ENCODE assay signal across 8 cellular contexts in the genomic region with DNA sequence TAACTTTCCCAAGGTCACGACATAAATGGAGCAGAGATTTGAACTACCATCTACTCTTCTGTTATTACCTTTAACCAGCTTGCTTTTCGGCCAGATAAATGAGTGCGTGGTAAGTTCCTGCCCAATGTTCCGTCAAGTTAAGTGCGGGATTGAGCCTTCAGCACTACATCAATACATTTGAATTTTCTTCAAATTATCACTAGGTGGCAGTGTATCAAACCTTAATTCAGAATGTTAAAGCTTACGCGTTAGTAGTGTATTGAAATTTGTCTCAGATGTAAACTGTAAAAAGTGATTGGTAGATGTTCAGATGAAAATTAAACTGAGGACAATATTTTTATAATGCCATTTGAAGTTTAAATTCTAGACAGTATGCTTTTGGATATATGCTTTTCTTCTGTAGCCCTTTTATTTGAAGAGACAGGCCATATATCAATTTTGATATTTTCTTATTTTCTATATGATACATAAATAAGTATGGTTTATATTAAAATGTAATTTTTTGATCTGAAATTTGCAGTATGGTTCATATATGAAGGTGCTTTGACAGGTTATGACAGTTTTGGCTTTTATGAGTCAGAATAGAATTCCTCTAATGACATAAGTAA.
A peak's percentile ranks its signal among the peaks of the same experiment; 100 is the strongest.
DNase-seq lines count a peak whose midpoint lies in the region; ATAC-seq and TF ChIP-seq lines count a peak whose summit lies in the region.

No MANE protein-coding gene starts in this region.

- no peak overlapping the region for H3K4me3 ChIP-seq in brain microvascular endothelial cell (ENCODE audit: low read depth, low read length)
- H3K4me3 ChIP-seq in liver (ENCODE audit: low read depth in 1 of 3, low read length in 3 of 3): no peak overlapping the region

- H3K27ac Mint-ChIP-seq in effector memory CD8-positive, alpha-beta T cell: no peak overlapping the region

- DNase-seq in DMS79 treated with DMSO at 0.1 percent for 48 hours (lab: John Stamatoyannopoulos, UW) (peak; percentile 36), DMS79 (lab: John Stamatoyannopoulos, UW) (no peak), NCI-H226 (peak; percentile 3), brain microvascular endothelial cell (peak; percentile 3)
- DNase-seq in NK-92 treated with Interleukin-12 subunit alpha and Interleukin-12 subunit beta, amount 100 ng/mL, for 24 hours (lab: John Stamatoyannopoulos, UW): no peak
- no peak for DNase-seq in effector memory CD8-positive, alpha-beta T cell

- H3K9ac ChIP-seq in liver (ENCODE audit: low read depth in 1 of 2, low read length in 2 of 2): no peak overlapping the region

- TF ChIP-seq CTCF in brain microvascular endothelial cell (IDR thresholded peaks at IDR 0.05; ENCODE audit: low read depth, low read length, missing control alignments) (peak; percentile 37), liver (IDR thresholded peaks at IDR 0.05; ENCODE audit: low read depth, low read length, missing input control) (peak; percentile 43)

- H3K4me1 Mint-ChIP-seq in effector memory CD8-positive, alpha-beta T cell (ENCODE audit: low read depth in 2 of 2): no peaks in the 10 kb centered on the region

- in situ Hi-C loops in brain microvascular endothelial cell (cut with HindIII; ENCODE audit: low pct_ligation_motif_present, low sequenced_read_pairs): no loop called here

- H3K36me3 Mint-ChIP-seq in effector memory CD8-positive, alpha-beta T cell (ENCODE audit: insufficient read depth): no peaks in the 10 kb centered on the region

- H3K36me3 ChIP-seq in brain microvascular endothelial cell (replicated peaks) (no peaks in the 10 kb centered on the region), liver (ENCODE audit: control insufficient read depth in 4 of 4, insufficient read depth in 3 of 4, low read depth in 1 of 4, low read length in 3 of 4) (no peaks in the 10 kb centered on the region)

- ATAC-seq in HG02852 (IDR thresholded peaks at IDR 0.05; ENCODE audit: unreplicated experiment): peak; percentile 64
- no peak for ATAC-seq in effector memory CD8-positive, alpha-beta T cell (replicated peaks)

- H3K27me3 ChIP-seq in brain microvascular endothelial cell (replicated peaks): no peaks in the 10 kb centered on the region
- no peaks in the 10 kb centered on the region for H3K27me3 ChIP-seq in liver (ENCODE audit: control insufficient read depth in 4 of 4, insufficient read depth in 4 of 4, low read length in 3 of 4)

- H3K4me3 Mint-ChIP-seq in effector memory CD8-positive, alpha-beta T cell: no peak overlapping the region

- no peaks in the 10 kb centered on the region for H3K4me1 ChIP-seq in liver (ENCODE audit: control insufficient read depth in 4 of 4, insufficient read depth in 4 of 4, low read length in 3 of 4)

- no peaks in the 10 kb centered on the region for H3K27me3 Mint-ChIP-seq in effector memory CD8-positive, alpha-beta T cell

- peak; percentile 69 to 77 for TF ChIP-seq RAD21 in liver (IDR thresholded peaks at IDR 0.05)

- WGBS in liver: 5% methylated on average over 7 of the region's 7 CpGs

- H3K27ac ChIP-seq in brain microvascular endothelial cell (no peak overlapping the region), liver (ENCODE audit: low read depth in 1 of 2, low read length in 2 of 2) (no peak overlapping the region)

- no peaks in the 10 kb centered on the region for H3K9me3 Mint-ChIP-seq in effector memory CD8-positive, alpha-beta T cell

- no peaks in the 10 kb centered on the region for H3K9me3 ChIP-seq in liver (ENCODE audit: control insufficient read depth in 4 of 4, low read length in 3 of 4)

TF ChIP-seq in liver, 16 proteins besides CTCF, POLR2A, EP300 and RAD21:
- TF ChIP-seq FOXA2 (IDR thresholded peaks at IDR 0.05): no peak
- no peak for TF ChIP-seq HNF4G (IDR thresholded peaks at IDR 0.05)
- no peak for TF ChIP-seq HNF4A (conservative IDR thresholded peaks at IDR 0.05)
- no peak for TF ChIP-seq SP1 (IDR thresholded peaks at IDR 0.05)
- no peak for TF ChIP-seq NR2F2 (IDR thresholded peaks at IDR 0.05)
- no peak for TF ChIP-seq TAF1 (conservative IDR thresholded peaks at IDR 0.05)
TF ChIP-seq in liver: peak in this region for 0.

Comparison
In these comparisons a context has a peak if more than half of its experiments do, and no peak if none do; other contexts are left out.
1. DNase-seq: peak in DMS79 treated with DMSO at 0.1 percent for 48 hours (single experiment), NCI-H226 (single experiment) and brain microvascular endothelial cell (single experiment); none in DMS79 (single experiment), NK-92 treated with Interleukin-12 subunit alpha and Interleukin-12 subunit beta, amount 100 ng/mL, for 24 hours (single experiment) and effector memory CD8-positive, alpha-beta T cell (0 of 3).